ENCODE assay signal across 22 cellular contexts in genomic region chr2:234865040-234865439, GRCh38.
A peak's percentile ranks its signal among the peaks of the same experiment; 100 is the strongest.
DNase-seq lines count a peak whose midpoint lies in the region; ATAC-seq, FAIRE-seq and TF ChIP-seq lines count a peak whose summit lies in the region.
"Had no signal": no experiment of that assay in that cellular context is flagged by ENCODE, and none has a peak within 500 bp of the region (broad histone marks: within the 10 kb centered on the region; RNA-seq: fewer than 3 reads in every experiment).

No MANE protein-coding gene starts in this region.

- H3K27me3 Mint-ChIP-seq in neural progenitor cell (ENCODE audit: insufficient read depth, low read depth) (peaks cover 12% of the 10 kb centered on the region), WTC11 (ENCODE audit: low read depth) (peaks cover 3% of the 10 kb centered on the region)

- H3K27ac ChIP-seq in Panc1 (ENCODE audit: low read length) = peak overlapping the region; percentile 24; the same call in 1 of the 2 replicates
- H3K27ac ChIP-seq in HepG2 (ENCODE audit: extremely low read length, insufficient read depth, low read length) = no peak overlapping the region
- H3K27ac ChIP-seq in neural progenitor cell = no peak overlapping the region
- H3K27ac ChIP-seq in body of pancreas = no peak overlapping the region
- H3K27ac ChIP-seq: BLaER1, C4-2B, GM23248 had no signal

- TF ChIP-seq CTCF in Panc1 (IDR thresholded peaks at IDR 0.05) (no peak), HepG2 (CRISPR knock-in tag; IDR thresholded peaks at IDR 0.05) (no peak), neural progenitor cell (IDR thresholded peaks at IDR 0.05) (no peak), WTC11 (IDR thresholded peaks at IDR 0.05) (no peak), body of pancreas (IDR thresholded peaks at IDR 0.05) (no peak)

- H3F3A ChIP-seq in neural progenitor cell (ENCODE audit: low read depth) = no peaks in the 10 kb centered on the region

- H3K36me3 Mint-ChIP-seq in neural progenitor cell (peaks cover 2% of the 10 kb centered on the region), WTC11 (peaks cover 25% of the 10 kb centered on the region)
- H3K36me3 Mint-ChIP-seq: CD4-positive, CD25-positive, alpha-beta regulatory T cell; CD8-positive, alpha-beta T cell had no signal

- H3K9me3 Mint-ChIP-seq in neural progenitor cell (peaks cover 22% of the 10 kb centered on the region), WTC11 (peaks cover 26% of the 10 kb centered on the region)
- H3K9me3 Mint-ChIP-seq: CD8-positive, alpha-beta T cell had no signal

- no peak for DNase-seq in Panc1 (ENCODE audit: low read depth, low spot score)
- no peak for DNase-seq in HepG2 (ENCODE audit: low spot score)
- no peak for DNase-seq in neural progenitor cell (ENCODE audit: low spot score)
- DNase-seq in WTC11 (ENCODE audit: low spot score) = no peak
- DNase-seq in body of pancreas = no peak
- DNase-seq: Caco-2; CD4-positive, CD25-positive, alpha-beta regulatory T cell; CD8-positive, alpha-beta T cell; DMS79; EL; GDM1; GM23248; H7; HCEC 1CT had no signal

- no peak for TF ChIP-seq RAD21 in HepG2 (CRISPR knock-in tag; IDR thresholded peaks at IDR 0.05)

- POLR2A ChIA-PET in Panc1 (lab: Charles Lee) = no interaction called here
- POLR2A ChIA-PET in HepG2 (lab: Yijun Ruan, JAX) = interaction anchor here (1.6 to 3.0 kb wide), 2 partner anchors 10 to 19 kb away, joined by 4 to 14 read pairs; no protein-coding TSS in a partner anchor
- POLR2A ChIA-PET in WTC11 (lab: Charles Lee) = no interaction called here

- TF ChIP-seq POLR2A in HepG2 (IDR thresholded peaks at IDR 0.05; ENCODE audit: insufficient read depth in 1 of 2, low read depth in 2 of 2, low read length in 2 of 2) (no peak), body of pancreas (IDR thresholded peaks at IDR 0.05) (no peak)

- peaks cover 14% of the 10 kb centered on the region for H3K4me1 ChIP-seq in Panc1 (ENCODE audit: control insufficient read depth, insufficient read depth, low read length)
- H3K4me1 ChIP-seq in HepG2 (ENCODE audit: insufficient read depth, low read length) = peaks cover 96% of the 10 kb centered on the region
- H3K4me1 ChIP-seq in neural progenitor cell = no peaks in the 10 kb centered on the region
- peaks cover 38% of the 10 kb centered on the region for H3K4me1 ChIP-seq in body of pancreas
- H3K4me1 ChIP-seq: BLaER1, Caco-2 had no signal

- 94% methylated on average over 5 of the region's 5 CpGs for WGBS in HepG2 (ENCODE audit: low lambda C conversion rate)
- WGBS in body of pancreas, 2 donors = 91 to 93% methylated on average over 5 of the region's 5 CpGs

- ATAC-seq in Panc1 (no peak), HepG2 (no peak), WTC11 (no peak), body of pancreas (no peak), GM19452 (IDR thresholded peaks at IDR 0.05; ENCODE audit: unreplicated experiment) (no peak)
- ATAC-seq: CD8-positive, alpha-beta T cell; GM12878 had no signal

- CTCF ChIA-PET in Panc1 (lab: Charles Lee) (no interaction called here), HepG2 (lab: Yijun Ruan, JAX; ENCODE audit: low intra/inter-chr PET ratio, low total read pairs) (no interaction called here), WTC11 (lab: Charles Lee) (interaction anchor here (1.4 kb wide), 1 partner anchor 17 kb away, joined by 8 read pairs; no protein-coding TSS in a partner anchor)

- no peak for FAIRE-seq in HepG2 (lab: Jason Lieb, UNC)
- FAIRE-seq: D721Med, GM12878, GM19239, H1 had no signal

- H3K27me3 ChIP-seq in Panc1 (ENCODE audit: control insufficient read depth, insufficient read depth, low read length) = no peaks in the 10 kb centered on the region
- H3K27me3 ChIP-seq in HepG2 (ENCODE audit: control insufficient read depth in 1 of 2, insufficient read depth in 2 of 2, low read length in 2 of 2) = no peaks in the 10 kb centered on the region
- H3K27me3 ChIP-seq in neural progenitor cell = no peaks in the 10 kb centered on the region
- H3K27me3 ChIP-seq in body of pancreas = no peaks in the 10 kb centered on the region
- H3K27me3 ChIP-seq: BLaER1 had no signal

- no peaks in the 10 kb centered on the region for H3K36me3 ChIP-seq in Panc1 (ENCODE audit: control insufficient read depth, insufficient read depth, low read length)
- H3K36me3 ChIP-seq in HepG2 (replicated peaks in 1 of 2; ENCODE audit: control insufficient read depth in 1 of 2, insufficient read depth in 2 of 2, low read length in 2 of 2) = no peaks in the 10 kb centered on the region
- H3K36me3 ChIP-seq in neural progenitor cell = no peaks in the 10 kb centered on the region
- no peaks in the 10 kb centered on the region for H3K36me3 ChIP-seq in body of pancreas (replicated peaks in 1 of 2; ENCODE audit: insufficient read depth in 1 of 2, low read depth in 2 of 2)
- H3K36me3 ChIP-seq: BLaER1 had no signal

- no peak overlapping the region for H3K4me3 Mint-ChIP-seq in neural progenitor cell
- no peak overlapping the region for H3K4me3 Mint-ChIP-seq in WTC11
- H3K4me3 Mint-ChIP-seq: B cell; CD4-positive, CD25-positive, alpha-beta regulatory T cell; CD8-positive, alpha-beta T cell had no signal

- H3K4me1 Mint-ChIP-seq in neural progenitor cell (peaks cover 31% of the 10 kb centered on the region), WTC11 (peaks cover 22% of the 10 kb centered on the region)
- H3K4me1 Mint-ChIP-seq: B cell; CD4-positive, CD25-positive, alpha-beta regulatory T cell had no signal

- no TSS peak for BruUV-seq in Panc1 (replicated peaks; lab: Mats Ljungman, UMichigan)
- no TSS peak for BruUV-seq in HepG2 (replicated peaks; lab: Mats Ljungman, UMichigan)

- TF ChIP-seq EP300 in HepG2 (IDR thresholded peaks at IDR 0.05; ENCODE audit: low read depth in 2 of 2, low read length in 2 of 2) (no peak), HepG2 (CRISPR knock-in tag; IDR thresholded peaks at IDR 0.05; ENCODE audit: borderline replicate concordance) (no peak)

- H3K4me2 ChIP-seq in HepG2 (ENCODE audit: low read depth, low read length) = no peak overlapping the region
- no peak overlapping the region for H3K4me2 ChIP-seq in neural progenitor cell
- H3K4me2 ChIP-seq: BLaER1 had no signal

- no peaks in the 10 kb centered on the region for H3K9me3 ChIP-seq in Panc1 (ENCODE audit: control insufficient read depth, insufficient read depth, low read depth, low read length)
- H3K9me3 ChIP-seq in HepG2 (ENCODE audit: low read length) = peaks cover 11% of the 10 kb centered on the region; the same call in 1 of the 2 replicates
- no peaks in the 10 kb centered on the region for H3K9me3 ChIP-seq in neural progenitor cell (ENCODE audit: low read depth)
- H3K9me3 ChIP-seq in body of pancreas = no peaks in the 10 kb centered on the region
- H3K9me3 ChIP-seq: Caco-2 had no signal

- H3K79me2 ChIP-seq in HepG2 (ENCODE audit: insufficient read depth, low read length) (no peaks in the 10 kb centered on the region), neural progenitor cell (ENCODE audit: low read depth) (no peaks in the 10 kb centered on the region)

- H3K4me3 ChIP-seq in Panc1 (ENCODE audit: low read depth in 2 of 2, low read length in 2 of 2) (no peak overlapping the region), HepG2 (replicated peaks in 1 of 3; ENCODE audit: insufficient read depth in 1 of 3, low read depth in 2 of 3, low read length in 3 of 3) (no peak overlapping the region), neural progenitor cell (no peak overlapping the region), body of pancreas (no peak overlapping the region)
- H3K4me3 ChIP-seq: BLaER1, GM12878, GM23248 had no signal

- no peak overlapping the region for H2AFZ ChIP-seq in HepG2 (ENCODE audit: low read length)
- no peak overlapping the region for H2AFZ ChIP-seq in neural progenitor cell (replicated peaks)
- H2AFZ ChIP-seq: GM23248 had no signal

- H3K27ac Mint-ChIP-seq in neural progenitor cell (peak overlapping the region; percentile 78), WTC11 (no peak overlapping the region)
- H3K27ac Mint-ChIP-seq: B cell; CD8-positive, alpha-beta T cell had no signal

- intact Hi-C loops in Panc1 (cut with micrococcal nuclease; ENCODE audit: unreplicated experiment) = no loop called here
- intact Hi-C loops in HepG2 (cut with micrococcal nuclease; ENCODE audit: unreplicated experiment) = no loop called here
- intact Hi-C loops in body of pancreas (cut with DNase I) = no loop called here

- in situ Hi-C loops in Panc1 (cut with HindIII; ENCODE audit: low pct_unique_long_range_greater_than_20kb, low sequenced_read_pairs) = no loop called here
- in situ Hi-C loops in HepG2 (cut with HindIII; ENCODE audit: extremely low pct_ligation_motif_present, low pct_unique_long_range_greater_than_20kb) = no loop called here

- no peaks in the 10 kb centered on the region for H4K20me1 ChIP-seq in HepG2 (ENCODE audit: insufficient read depth, low read length)
- H4K20me1 ChIP-seq in neural progenitor cell (ENCODE audit: low read depth) = no peaks in the 10 kb centered on the region
- H4K20me1 ChIP-seq: BLaER1 had no signal

- no peak overlapping the region for H3K9ac ChIP-seq in HepG2 (ENCODE audit: insufficient read depth, low read depth, low read length)
- H3K9ac ChIP-seq in neural progenitor cell = no peak overlapping the region
- H3K9ac ChIP-seq: BLaER1, GM23248 had no signal

TF ChIP-seq in HepG2, 621 proteins besides CTCF, POLR2A, EP300 and RAD21:
- TF ChIP-seq SUZ12 (IDR thresholded peaks at IDR 0.05; ENCODE audit: low read depth, low read length) (no peak), ZNF12 (CRISPR knock-in tag; IDR thresholded peaks at IDR 0.05) (peak; percentile 99), ZNF264 (CRISPR knock-in tag; IDR thresholded peaks at IDR 0.05) (0 out of 2 replicates have a peak, but pooled peaks have one; percentile 30)

TF ChIP-seq in WTC11, 78 proteins besides CTCF, POLR2A, EP300 and RAD21 (continues in another document):
- TF ChIP-seq PREB (CRISPR knock-in tag; IDR thresholded peaks at IDR 0.05; ENCODE audit: borderline replicate concordance) = no peak
- TF ChIP-seq ZNF423 (CRISPR knock-in tag; IDR thresholded peaks at IDR 0.05) = no peak
